Comparison of ENCODE assay signal across 15 cellular contexts in genomic region chr2:195343942-195344530, GRCh38.
A peak's percentile ranks its signal among the peaks of the same experiment; 100 is the strongest.
DNase-seq lines count a peak whose midpoint lies in the region; ATAC-seq and FAIRE-seq lines count a peak whose summit lies in the region.
"Had no signal": no experiment of that assay in that cellular context is flagged by ENCODE, and none has a peak within 500 bp of the region (broad histone marks: within the 10 kb centered on the region; RNA-seq: fewer than 3 reads in every experiment).

No MANE protein-coding gene starts in this region.

- no peaks in the 10 kb centered on the region for H3K9me3 Mint-ChIP-seq in activated T-cell treated with anti-CD3 and anti-CD28 coated beads, Interleukin-2, amount 50 U/mL, for 72 hours
- H3K9me3 Mint-ChIP-seq in activated T-cell treated with anti-CD3 and anti-CD28 coated beads, Interleukin-2, amount 50 U/mL, for 24 hours, result no peaks in the 10 kb centered on the region
- H3K9me3 Mint-ChIP-seq in stimulated activated naive B cell treated with anti-CD40 and anti-IgM and Interleukin-4, amounts not matched to agents 10 μg/mL and 1 μg/mL and 100 μg/mL, for 72 hours, result peaks cover 0 to 1% of the 10 kb centered on the region in 2 donors

- H3K36me3 Mint-ChIP-seq in activated T-cell treated with anti-CD3 and anti-CD28 coated beads, Interleukin-2, amount 50 U/mL, for 72 hours (ENCODE audit: insufficient read depth in 2 of 2), result no peaks in the 10 kb centered on the region
- no peaks in the 10 kb centered on the region for H3K36me3 Mint-ChIP-seq in activated T-cell treated with anti-CD3 and anti-CD28 coated beads, Interleukin-2, amount 50 U/mL, for 24 hours (ENCODE audit: low read depth)
- H3K36me3 Mint-ChIP-seq in stimulated activated naive B cell treated with anti-CD40 and anti-IgM and Interleukin-4, amounts not matched to agents 10 μg/mL and 1 μg/mL and 100 μg/mL, for 72 hours, result no peaks in the 10 kb centered on the region

- no peaks in the 10 kb centered on the region for H3K27me3 Mint-ChIP-seq in activated T-cell treated with anti-CD3 and anti-CD28 coated beads, Interleukin-2, amount 50 U/mL, for 72 hours (ENCODE audit: low read depth)
- H3K27me3 Mint-ChIP-seq in activated T-cell treated with anti-CD3 and anti-CD28 coated beads, Interleukin-2, amount 50 U/mL, for 24 hours, result no peaks in the 10 kb centered on the region
- no peaks in the 10 kb centered on the region for H3K27me3 Mint-ChIP-seq in stimulated activated naive B cell treated with anti-CD40 and anti-IgM and Interleukin-4, amounts not matched to agents 10 μg/mL and 1 μg/mL and 100 μg/mL, for 72 hours
- H3K27me3 Mint-ChIP-seq: activated naive CD8-positive, alpha-beta T cell treated with anti-CD3 and anti-CD28 coated beads, Interleukin-2, amount 10 ng/mL, durations not matched to agents 7 days and 5 days had no signal

- H3K27ac Mint-ChIP-seq in activated T-cell treated with anti-CD3 and anti-CD28 coated beads, Interleukin-2, amount 50 U/mL, for 72 hours, result no peak overlapping the region
- no peak overlapping the region for H3K27ac Mint-ChIP-seq in activated T-cell treated with anti-CD3 and anti-CD28 coated beads, Interleukin-2, amount 50 U/mL, for 24 hours
- H3K27ac Mint-ChIP-seq in stimulated activated naive B cell treated with anti-CD40 and anti-IgM and Interleukin-4, amounts not matched to agents 10 μg/mL and 1 μg/mL and 100 μg/mL, for 72 hours, result no peak overlapping the region
- H3K27ac Mint-ChIP-seq: activated naive CD8-positive, alpha-beta T cell treated with anti-CD3 and anti-CD28 coated beads, Interleukin-2, amount 10 ng/mL, durations not matched to agents 7 days and 5 days had no signal

- DNase-seq in activated T-cell treated with anti-CD3 and anti-CD28 coated beads, Interleukin-2, amount 50 U/mL, for 72 hours, result no peak
- no peak for DNase-seq in activated T-cell treated with anti-CD3 and anti-CD28 coated beads, Interleukin-2, amount 50 U/mL, for 24 hours
- peak; percentile 22 for DNase-seq in HS-5 (ENCODE audit: low read depth)
- DNase-seq in amniotic epithelial cell (ENCODE audit: low read depth), result peak; percentile 88
- no peak for DNase-seq in stimulated activated naive B cell treated with anti-CD40 and anti-IgM and Interleukin-4, amounts not matched to agents 10 μg/mL and 1 μg/mL and 100 μg/mL, for 72 hours
- DNase-seq in frontal cortex (ENCODE audit: low spot score in 2 of 2), result no peak
- DNase-seq: activated naive CD8-positive, alpha-beta T cell treated with anti-CD3 and anti-CD28 coated beads, Interleukin-2, amount 10 ng/mL, durations not matched to agents 7 days and 5 days; DMS153; effector CD8-positive, alpha-beta T cell; glutamatergic neuron; left lung; upper lobe of left lung had no signal

- FAIRE-seq in frontal cortex (lab: Jason Lieb, UNC), result no peak
- FAIRE-seq: A204.1 had no signal

- ATAC-seq in activated T-cell treated with anti-CD3 and anti-CD28 coated beads, Interleukin-2, amount 50 U/mL, for 72 hours (replicated peaks in 1 of 2), result peak; percentile 43 to 72
- peak; percentile 12 to 14 for ATAC-seq in stimulated activated naive B cell treated with anti-CD40 and anti-IgM and Interleukin-4, amounts not matched to agents 10 μg/mL and 1 μg/mL and 100 μg/mL, for 72 hours (replicated peaks)
- no peak for ATAC-seq in GM21619 (IDR thresholded peaks at IDR 0.05; ENCODE audit: unreplicated experiment)
- ATAC-seq in HG03095 (IDR thresholded peaks at IDR 0.05; ENCODE audit: unreplicated experiment), result no peak
- ATAC-seq: left lung had no signal

- peak overlapping the region in 1 of 2 donors; percentile 1 for H3K4me3 Mint-ChIP-seq in activated T-cell treated with anti-CD3 and anti-CD28 coated beads, Interleukin-2, amount 50 U/mL, for 72 hours
- no peak overlapping the region for H3K4me3 Mint-ChIP-seq in activated T-cell treated with anti-CD3 and anti-CD28 coated beads, Interleukin-2, amount 50 U/mL, for 24 hours
- no peak overlapping the region for H3K4me3 Mint-ChIP-seq in stimulated activated naive B cell treated with anti-CD40 and anti-IgM and Interleukin-4, amounts not matched to agents 10 μg/mL and 1 μg/mL and 100 μg/mL, for 72 hours
- H3K4me3 Mint-ChIP-seq: activated naive CD8-positive, alpha-beta T cell treated with anti-CD3 and anti-CD28 coated beads, Interleukin-2, amount 10 ng/mL, durations not matched to agents 7 days and 5 days had no signal

- H3K4me1 Mint-ChIP-seq in activated T-cell treated with anti-CD3 and anti-CD28 coated beads, Interleukin-2, amount 50 U/mL, for 72 hours (ENCODE audit: low read depth), result peaks cover 15% of the 10 kb centered on the region
- H3K4me1 Mint-ChIP-seq in activated T-cell treated with anti-CD3 and anti-CD28 coated beads, Interleukin-2, amount 50 U/mL, for 24 hours (ENCODE audit: low read depth), result peaks cover 6% of the 10 kb centered on the region
- peaks cover 2 to 11% of the 10 kb centered on the region in 2 donors for H3K4me1 Mint-ChIP-seq in stimulated activated naive B cell treated with anti-CD40 and anti-IgM and Interleukin-4, amounts not matched to agents 10 μg/mL and 1 μg/mL and 100 μg/mL, for 72 hours

Comparison
In these comparisons a context has a peak if more than half of its experiments do, and no peak if none do; other contexts are left out.
1. ATAC-seq: peak in activated T-cell treated with anti-CD3 and anti-CD28 coated beads, Interleukin-2, amount 50 U/mL, for 72 hours (2 of 2) and stimulated activated naive B cell treated with anti-CD40 and anti-IgM and Interleukin-4, amounts not matched to agents 10 μg/mL and 1 μg/mL and 100 μg/mL, for 72 hours (2 of 2); none in GM21619 (single experiment) and HG03095 (single experiment).
2. DNase-seq: peak in HS-5 (single experiment) and amniotic epithelial cell (single experiment); none in activated T-cell treated with anti-CD3 and anti-CD28 coated beads, Interleukin-2, amount 50 U/mL, for 72 hours (0 of 2), activated T-cell treated with anti-CD3 and anti-CD28 coated beads, Interleukin-2, amount 50 U/mL, for 24 hours (single experiment), stimulated activated naive B cell treated with anti-CD40 and anti-IgM and Interleukin-4, amounts not matched to agents 10 μg/mL and 1 μg/mL and 100 μg/mL, for 72 hours (single experiment) and frontal cortex (0 of 2).